ENCODE assay signal across 7 cellular contexts in genomic region chr15:31650054-31650701, GRCh38.
DNase-seq lines count a peak whose midpoint lies in the region; ATAC-seq and TF ChIP-seq lines count a peak whose summit lies in the region.
"Not testable (repeated sequence)": the region's sequence is repeated elsewhere in the genome, so short reads cannot be mapped to it uniquely, and the experiment has no call there.

No MANE protein-coding gene starts in this region.

- intact Hi-C loops in MCF 10A (cut with micrococcal nuclease); left ventricle myocardium superior (cut with micrococcal nuclease); posterior cingulate gyrus (cut with DNase I): not testable (repeated sequence)

- ATAC-seq in GM19463 (IDR thresholded peaks at IDR 0.05; ENCODE audit: unreplicated experiment), result peak; percentile 56
- peak; percentile 84 for ATAC-seq in left ventricle myocardium superior

- BruUV-seq in MCF 10A (replicated peaks; lab: Mats Ljungman, UMichigan), result not testable (repeated sequence)

- not testable (repeated sequence) for H3K27ac Mint-ChIP-seq in MCF 10A (ENCODE audit: low read depth, unreplicated experiment)

- CTCF ChIA-PET in MCF 10A (lab: Yijun Ruan, JAX), result not testable (repeated sequence)

- not testable (repeated sequence) for H3K27me3 Mint-ChIP-seq in MCF 10A (ENCODE audit: insufficient read depth, unreplicated experiment)

- not testable (repeated sequence) for H3K9me3 Mint-ChIP-seq in MCF 10A (ENCODE audit: unreplicated experiment)

- POLR2A ChIA-PET in MCF 10A (lab: Yijun Ruan, JAX), result not testable (repeated sequence)

- not testable (repeated sequence) for H3K4me1 Mint-ChIP-seq in MCF 10A (ENCODE audit: insufficient read depth, unreplicated experiment)

- DNase-seq in T follicular helper cell (ENCODE audit: low read depth) (peak; percentile 16), activated T-cell treated with anti-CD3 and anti-CD28 coated beads for 24 hours (ENCODE audit: low read depth) (peak; percentile 33), left ventricle myocardium superior (peak; percentile 83), posterior cingulate gyrus (peak in 9 of 10 donors; percentile 56 to 94 (median 82))
- DNase-seq in MCF 10A (ENCODE audit: unreplicated experiment), result not testable (repeated sequence)
- DNase-seq in stimulated activated CD8-positive, alpha-beta memory T cell treated with anti-CD3 and anti-CD28 coated beads, Interleukin-15, amount 100 ng/mL, for 1 hour (ENCODE audit: low read depth), result peak; percentile 24

- not testable (repeated sequence) for H3K4me3 Mint-ChIP-seq in MCF 10A (ENCODE audit: unreplicated experiment)

- peak; percentile 33 for TF ChIP-seq CTCF in MCF 10A (IDR thresholded peaks at IDR 0.05; ENCODE audit: unreplicated experiment)

- not testable (repeated sequence) for H3K36me3 Mint-ChIP-seq in MCF 10A (ENCODE audit: insufficient read depth, unreplicated experiment)
